1 cellular context compared by ENCODE assay signal in the genomic region with DNA sequence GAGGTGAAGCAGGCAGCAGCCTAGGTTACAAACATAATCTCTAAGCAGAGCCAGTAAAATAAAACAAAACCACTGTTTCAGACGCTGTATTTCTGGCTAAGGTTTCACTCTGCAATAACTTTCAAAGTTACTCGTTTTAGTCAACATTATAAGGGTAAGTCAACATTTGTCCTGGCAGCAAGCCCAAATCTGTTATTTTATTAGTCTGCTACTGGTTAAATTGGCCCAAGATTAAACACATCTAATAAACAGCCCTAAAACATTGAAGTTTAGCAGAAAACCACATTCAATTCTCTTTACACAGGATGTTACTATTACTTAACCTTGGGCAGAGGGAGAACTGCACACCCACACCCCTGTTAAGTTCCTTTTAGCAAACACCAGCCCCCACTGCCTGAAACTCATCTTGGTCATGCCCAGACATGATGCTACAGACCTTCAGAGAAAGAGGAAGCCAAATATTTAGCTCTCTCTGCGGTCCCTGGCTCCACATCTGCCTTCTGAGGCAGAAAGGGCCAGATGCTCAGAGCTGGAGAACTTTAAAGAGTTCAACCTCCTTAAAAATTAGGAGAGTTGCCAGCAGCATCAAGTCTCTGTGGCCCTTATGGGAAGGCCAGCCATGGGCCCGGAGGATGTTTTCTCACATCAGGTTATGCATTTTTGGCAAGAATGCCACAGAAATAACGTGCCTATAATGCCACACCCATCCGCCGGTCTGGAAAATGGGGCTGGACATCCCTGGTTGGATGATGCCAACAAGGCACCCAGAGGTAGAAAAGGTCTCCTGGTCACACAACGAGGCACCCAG.
TF ChIP-seq lines count a peak whose summit lies in the region.

No MANE protein-coding gene starts in this region.

TF ChIP-seq in GM12878, 131 proteins besides CTCF, POLR2A, EP300 and RAD21 (continued from another document and continues in another):
- TF ChIP-seq, protein P1, sequence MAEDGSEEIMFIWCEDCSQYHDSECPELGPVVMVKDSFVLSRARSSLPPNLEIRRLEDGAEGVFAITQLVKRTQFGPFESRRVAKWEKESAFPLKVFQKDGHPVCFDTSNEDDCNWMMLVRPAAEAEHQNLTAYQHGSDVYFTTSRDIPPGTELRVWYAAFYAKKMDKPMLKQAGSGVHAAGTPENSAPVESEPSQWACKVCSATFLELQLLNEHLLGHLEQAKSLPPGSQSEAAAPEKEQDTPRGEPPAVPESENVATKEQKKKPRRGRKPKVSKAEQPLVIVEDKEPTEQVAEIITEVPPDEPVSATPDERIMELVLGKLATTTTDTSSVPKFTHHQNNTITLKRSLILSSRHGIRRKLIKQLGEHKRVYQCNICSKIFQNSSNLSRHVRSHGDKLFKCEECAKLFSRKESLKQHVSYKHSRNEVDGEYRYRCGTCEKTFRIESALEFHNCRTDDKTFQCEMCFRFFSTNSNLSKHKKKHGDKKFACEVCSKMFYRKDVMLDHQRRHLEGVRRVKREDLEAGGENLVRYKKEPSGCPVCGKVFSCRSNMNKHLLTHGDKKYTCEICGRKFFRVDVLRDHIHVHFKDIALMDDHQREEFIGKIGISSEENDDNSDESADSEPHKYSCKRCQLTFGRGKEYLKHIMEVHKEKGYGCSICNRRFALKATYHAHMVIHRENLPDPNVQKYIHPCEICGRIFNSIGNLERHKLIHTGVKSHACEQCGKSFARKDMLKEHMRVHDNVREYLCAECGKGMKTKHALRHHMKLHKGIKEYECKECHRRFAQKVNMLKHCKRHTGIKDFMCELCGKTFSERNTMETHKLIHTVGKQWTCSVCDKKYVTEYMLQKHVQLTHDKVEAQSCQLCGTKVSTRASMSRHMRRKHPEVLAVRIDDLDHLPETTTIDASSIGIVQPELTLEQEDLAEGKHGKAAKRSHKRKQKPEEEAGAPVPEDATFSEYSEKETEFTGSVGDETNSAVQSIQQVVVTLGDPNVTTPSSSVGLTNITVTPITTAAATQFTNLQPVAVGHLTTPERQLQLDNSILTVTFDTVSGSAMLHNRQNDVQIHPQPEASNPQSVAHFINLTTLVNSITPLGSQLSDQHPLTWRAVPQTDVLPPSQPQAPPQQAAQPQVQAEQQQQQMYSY (CRISPR knock-in tag; IDR thresholded peaks at IDR 0.05): no peak
- TF ChIP-seq, protein P2, sequence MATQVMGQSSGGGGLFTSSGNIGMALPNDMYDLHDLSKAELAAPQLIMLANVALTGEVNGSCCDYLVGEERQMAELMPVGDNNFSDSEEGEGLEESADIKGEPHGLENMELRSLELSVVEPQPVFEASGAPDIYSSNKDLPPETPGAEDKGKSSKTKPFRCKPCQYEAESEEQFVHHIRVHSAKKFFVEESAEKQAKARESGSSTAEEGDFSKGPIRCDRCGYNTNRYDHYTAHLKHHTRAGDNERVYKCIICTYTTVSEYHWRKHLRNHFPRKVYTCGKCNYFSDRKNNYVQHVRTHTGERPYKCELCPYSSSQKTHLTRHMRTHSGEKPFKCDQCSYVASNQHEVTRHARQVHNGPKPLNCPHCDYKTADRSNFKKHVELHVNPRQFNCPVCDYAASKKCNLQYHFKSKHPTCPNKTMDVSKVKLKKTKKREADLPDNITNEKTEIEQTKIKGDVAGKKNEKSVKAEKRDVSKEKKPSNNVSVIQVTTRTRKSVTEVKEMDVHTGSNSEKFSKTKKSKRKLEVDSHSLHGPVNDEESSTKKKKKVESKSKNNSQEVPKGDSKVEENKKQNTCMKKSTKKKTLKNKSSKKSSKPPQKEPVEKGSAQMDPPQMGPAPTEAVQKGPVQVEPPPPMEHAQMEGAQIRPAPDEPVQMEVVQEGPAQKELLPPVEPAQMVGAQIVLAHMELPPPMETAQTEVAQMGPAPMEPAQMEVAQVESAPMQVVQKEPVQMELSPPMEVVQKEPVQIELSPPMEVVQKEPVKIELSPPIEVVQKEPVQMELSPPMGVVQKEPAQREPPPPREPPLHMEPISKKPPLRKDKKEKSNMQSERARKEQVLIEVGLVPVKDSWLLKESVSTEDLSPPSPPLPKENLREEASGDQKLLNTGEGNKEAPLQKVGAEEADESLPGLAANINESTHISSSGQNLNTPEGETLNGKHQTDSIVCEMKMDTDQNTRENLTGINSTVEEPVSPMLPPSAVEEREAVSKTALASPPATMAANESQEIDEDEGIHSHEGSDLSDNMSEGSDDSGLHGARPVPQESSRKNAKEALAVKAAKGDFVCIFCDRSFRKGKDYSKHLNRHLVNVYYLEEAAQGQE (IDR thresholded peaks at IDR 0.05; ENCODE audit: low read depth, low read length): no peak
- TF ChIP-seq, protein P3, sequence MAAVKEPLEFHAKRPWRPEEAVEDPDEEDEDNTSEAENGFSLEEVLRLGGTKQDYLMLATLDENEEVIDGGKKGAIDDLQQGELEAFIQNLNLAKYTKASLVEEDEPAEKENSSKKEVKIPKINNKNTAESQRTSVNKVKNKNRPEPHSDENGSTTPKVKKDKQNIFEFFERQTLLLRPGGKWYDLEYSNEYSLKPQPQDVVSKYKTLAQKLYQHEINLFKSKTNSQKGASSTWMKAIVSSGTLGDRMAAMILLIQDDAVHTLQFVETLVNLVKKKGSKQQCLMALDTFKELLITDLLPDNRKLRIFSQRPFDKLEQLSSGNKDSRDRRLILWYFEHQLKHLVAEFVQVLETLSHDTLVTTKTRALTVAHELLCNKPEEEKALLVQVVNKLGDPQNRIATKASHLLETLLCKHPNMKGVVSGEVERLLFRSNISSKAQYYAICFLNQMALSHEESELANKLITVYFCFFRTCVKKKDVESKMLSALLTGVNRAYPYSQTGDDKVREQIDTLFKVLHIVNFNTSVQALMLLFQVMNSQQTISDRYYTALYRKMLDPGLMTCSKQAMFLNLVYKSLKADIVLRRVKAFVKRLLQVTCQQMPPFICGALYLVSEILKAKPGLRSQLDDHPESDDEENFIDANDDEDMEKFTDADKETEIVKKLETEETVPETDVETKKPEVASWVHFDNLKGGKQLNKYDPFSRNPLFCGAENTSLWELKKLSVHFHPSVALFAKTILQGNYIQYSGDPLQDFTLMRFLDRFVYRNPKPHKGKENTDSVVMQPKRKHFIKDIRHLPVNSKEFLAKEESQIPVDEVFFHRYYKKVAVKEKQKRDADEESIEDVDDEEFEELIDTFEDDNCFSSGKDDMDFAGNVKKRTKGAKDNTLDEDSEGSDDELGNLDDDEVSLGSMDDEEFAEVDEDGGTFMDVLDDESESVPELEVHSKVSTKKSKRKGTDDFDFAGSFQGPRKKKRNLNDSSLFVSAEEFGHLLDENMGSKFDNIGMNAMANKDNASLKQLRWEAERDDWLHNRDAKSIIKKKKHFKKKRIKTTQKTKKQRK (IDR thresholded peaks at IDR 0.05; ENCODE audit: low read depth, low read length): no peak
- peak; percentile 42 to 60; a peak in 1 of 4 replicates for TF ChIP-seq BHLHE40 (IDR thresholded peaks at IDR 0.05; ENCODE audit: borderline replicate concordance in 1 of 2, low read depth in 2 of 2, low read length in 1 of 2)
- TF ChIP-seq, protein P4, sequence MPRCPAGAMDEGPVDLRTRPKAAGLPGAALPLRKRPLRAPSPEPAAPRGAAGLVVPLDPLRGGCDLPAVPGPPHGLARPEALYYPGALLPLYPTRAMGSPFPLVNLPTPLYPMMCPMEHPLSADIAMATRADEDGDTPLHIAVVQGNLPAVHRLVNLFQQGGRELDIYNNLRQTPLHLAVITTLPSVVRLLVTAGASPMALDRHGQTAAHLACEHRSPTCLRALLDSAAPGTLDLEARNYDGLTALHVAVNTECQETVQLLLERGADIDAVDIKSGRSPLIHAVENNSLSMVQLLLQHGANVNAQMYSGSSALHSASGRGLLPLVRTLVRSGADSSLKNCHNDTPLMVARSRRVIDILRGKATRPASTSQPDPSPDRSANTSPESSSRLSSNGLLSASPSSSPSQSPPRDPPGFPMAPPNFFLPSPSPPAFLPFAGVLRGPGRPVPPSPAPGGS (IDR thresholded peaks at IDR 0.05; ENCODE audit: borderline replicate concordance, insufficient read depth, low read depth, low read length, poor library complexity, severe bottlenecking): peak; percentile 55
- TF ChIP-seq, protein P5, sequence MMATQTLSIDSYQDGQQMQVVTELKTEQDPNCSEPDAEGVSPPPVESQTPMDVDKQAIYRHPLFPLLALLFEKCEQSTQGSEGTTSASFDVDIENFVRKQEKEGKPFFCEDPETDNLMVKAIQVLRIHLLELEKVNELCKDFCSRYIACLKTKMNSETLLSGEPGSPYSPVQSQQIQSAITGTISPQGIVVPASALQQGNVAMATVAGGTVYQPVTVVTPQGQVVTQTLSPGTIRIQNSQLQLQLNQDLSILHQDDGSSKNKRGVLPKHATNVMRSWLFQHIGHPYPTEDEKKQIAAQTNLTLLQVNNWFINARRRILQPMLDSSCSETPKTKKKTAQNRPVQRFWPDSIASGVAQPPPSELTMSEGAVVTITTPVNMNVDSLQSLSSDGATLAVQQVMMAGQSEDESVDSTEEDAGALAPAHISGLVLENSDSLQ (IDR thresholded peaks at IDR 0.05): no peak
- no peak for TF ChIP-seq ZNF384 (IDR thresholded peaks at IDR 0.05; ENCODE audit: borderline replicate concordance, low read depth, low read length)
- TF ChIP-seq HDAC2 (IDR thresholded peaks at IDR 0.05): no peak
- TF ChIP-seq PAX5 (IDR thresholded peaks at IDR 0.05; ENCODE audit: borderline replicate concordance, low read depth, low read length): peak; percentile 90
- no peak for TF ChIP-seq SIN3A (IDR thresholded peaks at IDR 0.05; ENCODE audit: low read depth, low read length)
- TF ChIP-seq ZNF622 (IDR thresholded peaks at IDR 0.05): no peak
- TF ChIP-seq EED (IDR thresholded peaks at IDR 0.05; ENCODE audit: low read depth): peak; percentile 77; the same call in 1 of the 2 replicates
- TF ChIP-seq, protein P6, sequence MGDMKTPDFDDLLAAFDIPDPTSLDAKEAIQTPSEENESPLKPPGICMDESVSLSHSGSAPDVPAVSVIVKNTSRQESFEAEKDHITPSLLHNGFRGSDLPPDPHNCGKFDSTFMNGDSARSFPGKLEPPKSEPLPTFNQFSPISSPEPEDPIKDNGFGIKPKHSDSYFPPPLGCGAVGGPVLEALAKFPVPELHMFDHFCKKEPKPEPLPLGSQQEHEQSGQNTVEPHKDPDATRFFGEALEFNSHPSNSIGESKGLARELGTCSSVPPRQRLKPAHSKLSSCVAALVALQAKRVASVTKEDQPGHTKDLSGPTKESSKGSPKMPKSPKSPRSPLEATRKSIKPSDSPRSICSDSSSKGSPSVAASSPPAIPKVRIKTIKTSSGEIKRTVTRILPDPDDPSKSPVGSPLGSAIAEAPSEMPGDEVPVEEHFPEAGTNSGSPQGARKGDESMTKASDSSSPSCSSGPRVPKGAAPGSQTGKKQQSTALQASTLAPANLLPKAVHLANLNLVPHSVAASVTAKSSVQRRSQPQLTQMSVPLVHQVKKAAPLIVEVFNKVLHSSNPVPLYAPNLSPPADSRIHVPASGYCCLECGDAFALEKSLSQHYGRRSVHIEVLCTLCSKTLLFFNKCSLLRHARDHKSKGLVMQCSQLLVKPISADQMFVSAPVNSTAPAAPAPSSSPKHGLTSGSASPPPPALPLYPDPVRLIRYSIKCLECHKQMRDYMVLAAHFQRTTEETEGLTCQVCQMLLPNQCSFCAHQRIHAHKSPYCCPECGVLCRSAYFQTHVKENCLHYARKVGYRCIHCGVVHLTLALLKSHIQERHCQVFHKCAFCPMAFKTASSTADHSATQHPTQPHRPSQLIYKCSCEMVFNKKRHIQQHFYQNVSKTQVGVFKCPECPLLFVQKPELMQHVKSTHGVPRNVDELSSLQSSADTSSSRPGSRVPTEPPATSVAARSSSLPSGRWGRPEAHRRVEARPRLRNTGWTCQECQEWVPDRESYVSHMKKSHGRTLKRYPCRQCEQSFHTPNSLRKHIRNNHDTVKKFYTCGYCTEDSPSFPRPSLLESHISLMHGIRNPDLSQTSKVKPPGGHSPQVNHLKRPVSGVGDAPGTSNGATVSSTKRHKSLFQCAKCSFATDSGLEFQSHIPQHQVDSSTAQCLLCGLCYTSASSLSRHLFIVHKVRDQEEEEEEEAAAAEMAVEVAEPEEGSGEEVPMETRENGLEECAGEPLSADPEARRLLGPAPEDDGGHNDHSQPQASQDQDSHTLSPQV (IDR thresholded peaks at IDR 0.05): no peak
- TF ChIP-seq MTA3 (IDR thresholded peaks at IDR 0.05; ENCODE audit: borderline replicate concordance, low read length): peak; percentile 92; the same call in 1 of the 2 replicates
- TF ChIP-seq, protein P7, sequence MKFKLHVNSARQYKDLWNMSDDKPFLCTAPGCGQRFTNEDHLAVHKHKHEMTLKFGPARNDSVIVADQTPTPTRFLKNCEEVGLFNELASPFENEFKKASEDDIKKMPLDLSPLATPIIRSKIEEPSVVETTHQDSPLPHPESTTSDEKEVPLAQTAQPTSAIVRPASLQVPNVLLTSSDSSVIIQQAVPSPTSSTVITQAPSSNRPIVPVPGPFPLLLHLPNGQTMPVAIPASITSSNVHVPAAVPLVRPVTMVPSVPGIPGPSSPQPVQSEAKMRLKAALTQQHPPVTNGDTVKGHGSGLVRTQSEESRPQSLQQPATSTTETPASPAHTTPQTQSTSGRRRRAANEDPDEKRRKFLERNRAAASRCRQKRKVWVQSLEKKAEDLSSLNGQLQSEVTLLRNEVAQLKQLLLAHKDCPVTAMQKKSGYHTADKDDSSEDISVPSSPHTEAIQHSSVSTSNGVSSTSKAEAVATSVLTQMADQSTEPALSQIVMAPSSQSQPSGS (IDR thresholded peaks at IDR 0.05; ENCODE audit: low read length): peak; percentile 85
- no peak for TF ChIP-seq RELA (IDR thresholded peaks at IDR 0.05; ENCODE audit: borderline replicate concordance, partially characterized antibody)
- peak; percentile 54; the same call in 1 of the 3 replicates for TF ChIP-seq POU2F2 (IDR thresholded peaks at IDR 0.05; ENCODE audit: borderline replicate concordance, low read depth, low read length)
- TF ChIP-seq, protein P8, sequence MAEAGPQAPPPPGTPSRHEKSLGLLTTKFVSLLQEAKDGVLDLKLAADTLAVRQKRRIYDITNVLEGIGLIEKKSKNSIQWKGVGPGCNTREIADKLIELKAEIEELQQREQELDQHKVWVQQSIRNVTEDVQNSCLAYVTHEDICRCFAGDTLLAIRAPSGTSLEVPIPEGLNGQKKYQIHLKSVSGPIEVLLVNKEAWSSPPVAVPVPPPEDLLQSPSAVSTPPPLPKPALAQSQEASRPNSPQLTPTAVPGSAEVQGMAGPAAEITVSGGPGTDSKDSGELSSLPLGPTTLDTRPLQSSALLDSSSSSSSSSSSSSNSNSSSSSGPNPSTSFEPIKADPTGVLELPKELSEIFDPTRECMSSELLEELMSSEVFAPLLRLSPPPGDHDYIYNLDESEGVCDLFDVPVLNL (IDR thresholded peaks at IDR 0.05; ENCODE audit: low read depth, low read length): no peak
- TF ChIP-seq, protein P9, sequence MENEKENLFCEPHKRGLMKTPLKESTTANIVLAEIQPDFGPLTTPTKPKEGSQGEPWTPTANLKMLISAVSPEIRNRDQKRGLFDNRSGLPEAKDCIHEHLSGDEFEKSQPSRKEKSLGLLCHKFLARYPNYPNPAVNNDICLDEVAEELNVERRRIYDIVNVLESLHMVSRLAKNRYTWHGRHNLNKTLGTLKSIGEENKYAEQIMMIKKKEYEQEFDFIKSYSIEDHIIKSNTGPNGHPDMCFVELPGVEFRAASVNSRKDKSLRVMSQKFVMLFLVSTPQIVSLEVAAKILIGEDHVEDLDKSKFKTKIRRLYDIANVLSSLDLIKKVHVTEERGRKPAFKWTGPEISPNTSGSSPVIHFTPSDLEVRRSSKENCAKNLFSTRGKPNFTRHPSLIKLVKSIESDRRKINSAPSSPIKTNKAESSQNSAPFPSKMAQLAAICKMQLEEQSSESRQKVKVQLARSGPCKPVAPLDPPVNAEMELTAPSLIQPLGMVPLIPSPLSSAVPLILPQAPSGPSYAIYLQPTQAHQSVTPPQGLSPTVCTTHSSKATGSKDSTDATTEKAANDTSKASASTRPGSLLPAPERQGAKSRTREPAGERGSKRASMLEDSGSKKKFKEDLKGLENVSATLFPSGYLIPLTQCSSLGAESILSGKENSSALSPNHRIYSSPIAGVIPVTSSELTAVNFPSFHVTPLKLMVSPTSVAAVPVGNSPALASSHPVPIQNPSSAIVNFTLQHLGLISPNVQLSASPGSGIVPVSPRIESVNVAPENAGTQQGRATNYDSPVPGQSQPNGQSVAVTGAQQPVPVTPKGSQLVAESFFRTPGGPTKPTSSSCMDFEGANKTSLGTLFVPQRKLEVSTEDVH (IDR thresholded peaks at IDR 0.05; ENCODE audit: low read depth, partially characterized antibody): peak; percentile 56
